In the genomic region with DNA sequence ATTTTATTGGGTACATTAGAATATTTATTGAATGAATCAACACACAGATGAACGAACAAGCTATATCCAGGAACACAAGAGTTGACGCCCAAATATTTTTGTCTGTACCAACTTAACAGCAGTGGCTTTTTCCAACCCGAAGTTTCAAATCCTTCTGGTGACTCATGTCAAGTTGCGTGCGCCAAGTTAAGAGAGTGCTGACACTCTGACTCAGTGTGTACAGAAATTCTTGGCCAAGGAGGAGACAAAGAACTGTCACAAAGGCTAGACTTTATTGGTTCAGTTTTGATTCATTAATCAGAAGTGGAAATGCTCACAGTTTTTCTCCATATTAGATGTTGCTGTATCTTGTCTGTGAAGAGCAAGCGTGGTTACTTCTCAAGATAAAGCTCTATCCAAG, we compare ENCODE assay signal across 8 cellular contexts. TPM values are rescaled to one million over a fixed set of nuclear protein-coding genes. Genes with fewer than 3 reads are reported as not detected.
DNase-seq lines count a peak whose midpoint lies in the region; ATAC-seq lines count a peak whose summit lies in the region.

No MANE protein-coding gene starts in this region.

- H3K27me3 Mint-ChIP-seq in activated T-helper 17 cell treated with anti-CD3 and anti-CD28 coated beads, Interleukin-2, amount 50 U/mL, for 72 hours = peaks cover 38% of the 10 kb centered on the region

- intact Hi-C loops in left cardiac atrium (cut with DNase I) = loop anchor here in 1 of 2 donors (2.0 to 10.0 kb wide), 2 partner anchors 60 to 94 kb away; partner anchors contain the start of gene TSC22D2

- no peak overlapping the region for H3K4me3 Mint-ChIP-seq in activated T-helper 17 cell treated with anti-CD3 and anti-CD28 coated beads, Interleukin-2, amount 50 U/mL, for 72 hours

- H3K27ac Mint-ChIP-seq in activated T-helper 17 cell treated with anti-CD3 and anti-CD28 coated beads, Interleukin-2, amount 50 U/mL, for 72 hours = peak overlapping the region; percentile 25

- H3K9me3 Mint-ChIP-seq in activated T-helper 17 cell treated with anti-CD3 and anti-CD28 coated beads, Interleukin-2, amount 50 U/mL, for 72 hours = no peaks in the 10 kb centered on the region

- no peaks in the 10 kb centered on the region for H3K4me1 Mint-ChIP-seq in activated T-helper 17 cell treated with anti-CD3 and anti-CD28 coated beads, Interleukin-2, amount 50 U/mL, for 72 hours

- no peaks in the 10 kb centered on the region for H3K36me3 Mint-ChIP-seq in activated T-helper 17 cell treated with anti-CD3 and anti-CD28 coated beads, Interleukin-2, amount 50 U/mL, for 72 hours (ENCODE audit: low read depth)

- ATAC-seq in activated T-helper 17 cell treated with anti-CD3 and anti-CD28 coated beads, Interleukin-2, amount 50 U/mL, for 72 hours (replicated peaks) = peak; percentile 96
- ATAC-seq in left cardiac atrium = peak; percentile 81 to 88
- peak; percentile 77 for ATAC-seq in stimulated activated naive CD8-positive, alpha-beta T cell treated with anti-CD3 and anti-CD28 coated beads, Interleukin-15, Interleukin-2, amounts not matched to agents 100 U/mL and 50 U/mL, for 24 hours
- no peak for ATAC-seq in GM21786 (IDR thresholded peaks at IDR 0.05; ENCODE audit: unreplicated experiment)
- ATAC-seq in GM18858 (IDR thresholded peaks at IDR 0.05; ENCODE audit: unreplicated experiment) = no peak

- peak; percentile 81 for DNase-seq in HS-5 (ENCODE audit: low read depth)
- no peak for DNase-seq in left cardiac atrium
- no peak for DNase-seq in stimulated activated naive CD8-positive, alpha-beta T cell treated with anti-CD3 and anti-CD28 coated beads, Interleukin-15, Interleukin-2, amounts not matched to agents 100 U/mL and 50 U/mL, for 24 hours
- no peak for DNase-seq in NCI-H69 (lab: John Stamatoyannopoulos, UW)
- no peak for DNase-seq in NCI-H1694 treated with DMSO at 0.1 percent for 48 hours (lab: John Stamatoyannopoulos, UW)

RNA-seq across cellular contexts. Expression of gene TSC22D2, which starts 59.6 kb away (rescaled TPM):
- total RNA-seq in activated T-helper 17 cell treated with anti-CD3 and anti-CD28 coated beads, Interleukin-2, amount 50 U/mL, for 72 hours = 10 to 100 TPM; 13.9 to 14.6 TPM
- 10 to 100 TPM; 24.0 to 34.9 TPM for total RNA-seq in left cardiac atrium

Comparison
In these comparisons a context has a peak if more than half of its experiments do, and no peak if none do; other contexts are left out.
1. ATAC-seq: peak in activated T-helper 17 cell treated with anti-CD3 and anti-CD28 coated beads, Interleukin-2, amount 50 U/mL, for 72 hours (single experiment), left cardiac atrium (2 of 2) and stimulated activated naive CD8-positive, alpha-beta T cell treated with anti-CD3 and anti-CD28 coated beads, Interleukin-15, Interleukin-2, amounts not matched to agents 100 U/mL and 50 U/mL, for 24 hours (single experiment); none in GM21786 (single experiment) and GM18858 (single experiment).